18 cellular contexts compared by ENCODE assay signal in the genomic region with DNA sequence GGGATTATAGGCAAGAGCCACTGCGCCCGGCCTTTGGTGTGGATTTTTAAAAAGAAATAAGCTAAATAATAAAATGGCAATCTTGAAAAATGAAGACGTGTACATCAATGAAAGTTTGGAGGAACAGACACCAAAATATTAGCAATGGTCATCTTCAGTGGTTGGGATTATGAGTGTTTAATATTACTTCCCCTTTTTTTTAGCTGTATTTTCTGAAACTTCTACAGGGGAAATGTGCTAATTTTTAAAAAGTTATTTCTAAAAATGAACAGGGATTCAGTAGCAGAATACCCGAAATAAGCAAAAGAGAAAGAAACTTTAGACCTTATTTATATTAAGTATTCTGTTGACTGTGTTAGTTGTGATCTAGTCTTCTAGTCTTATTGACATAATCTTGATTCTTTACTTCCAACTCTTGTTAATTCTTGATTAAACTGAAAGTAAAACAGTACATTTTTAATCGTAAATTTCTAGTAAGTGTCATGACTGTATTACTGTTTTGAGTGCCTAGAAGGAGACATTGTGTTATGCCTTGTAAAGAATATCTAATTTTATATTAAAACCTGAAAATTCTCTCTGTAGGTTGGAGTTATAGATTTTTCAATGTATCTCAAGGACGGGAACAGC. TPM values are rescaled to one million over a fixed set of nuclear protein-coding genes. Genes with fewer than 3 reads are reported as not detected.
DNase-seq lines count a peak whose midpoint lies in the region; ATAC-seq, FAIRE-seq and TF ChIP-seq lines count a peak whose summit lies in the region.
"Had no signal": no experiment of that assay in that cellular context is flagged by ENCODE, and none has a peak within 500 bp of the region (broad histone marks: within the 10 kb centered on the region; RNA-seq: fewer than 3 reads in every experiment).

No MANE protein-coding gene starts in this region.

- H3K27ac ChIP-seq in GM12878 (ENCODE audit: control insufficient read depth, insufficient read depth) (peak overlapping the region; percentile 25), H9 (ENCODE audit: insufficient read length, low read depth, low read length) (no peak overlapping the region), GM23338 (ENCODE audit: low read depth) (no peak overlapping the region)
- H3K27ac ChIP-seq: RWPE1 had no signal

- POLR2A ChIA-PET in GM12878 (lab: Charles Lee) = no interaction called here

- CTCF ChIA-PET in GM12878 (lab: Yijun Ruan, JAX) = interaction anchor here (0.5 to 2.3 kb wide), 6 partner anchors 10 to 169 kb away, joined by 3 to 7 read pairs (median 4); no protein-coding TSS in a partner anchor

- H3K27ac Mint-ChIP-seq in H9 (no peak overlapping the region), GM23338 (no peak overlapping the region)
- H3K27ac Mint-ChIP-seq: memory B cell had no signal

- intact Hi-C loops in GM12878 (cut with micrococcal nuclease; ENCODE audit: unreplicated experiment) = no loop called here

- H4K8ac ChIP-seq in H9 (replicated peaks; ENCODE audit: insufficient read length, low read depth, low read length) = no peak overlapping the region

- no peak for TF ChIP-seq RAD21 in GM12878 (IDR thresholded peaks at IDR 0.05; ENCODE audit: insufficient read depth, low read depth, low read length)

- no peak for TF ChIP-seq EP300 in GM12878 (IDR thresholded peaks at IDR 0.05; ENCODE audit: borderline replicate concordance in 1 of 2, control insufficient read depth in 1 of 2, low read depth in 2 of 2, low read length in 2 of 2)

- H3T11ph ChIP-seq in H9 (ENCODE audit: low read length) = no peak overlapping the region

- RAD21 ChIA-PET in GM12878 (lab: Charles Lee; ENCODE audit: unreplicated experiment) = interaction anchor here (1.0 to 3.4 kb wide), 7 partner anchors 18 to 177 kb away, joined by 3 to 26 read pairs (median 3); no protein-coding TSS in a partner anchor

- no peak for FAIRE-seq in GM12878 (lab: Jason Lieb, UNC)

- WGBS in GM12878 (ENCODE audit: insufficient coverage, insufficient replicate concordance, low lambda C conversion rate, missing lambda C conversion rate) = 53% methylated on average over 6 of the region's 6 CpGs
- no CpG with 5 or more reads among the region's 6 CpGs for WGBS in H9 (ENCODE audit: extremely low coverage, insufficient read length, low lambda C conversion rate)

- H2BK12ac ChIP-seq in H9 (ENCODE audit: insufficient read length, low read depth, low read length) = no peak overlapping the region

- H3K9me2 ChIP-seq in GM23338 (ENCODE audit: insufficient read depth) = no peaks in the 10 kb centered on the region

- H2BK15ac ChIP-seq in H9 (ENCODE audit: low read depth, low read length) = no peak overlapping the region

- H2AK5ac ChIP-seq in H9 (ENCODE audit: insufficient read length, low read length) = no peak overlapping the region

- H3K4ac ChIP-seq in H9 (ENCODE audit: low read depth, low read length) = no peak overlapping the region

- H3K79me2 ChIP-seq in GM12878 (ENCODE audit: control insufficient read depth, insufficient read depth, low read length) (no peaks in the 10 kb centered on the region), H9 (ENCODE audit: insufficient read depth, low read length) (no peaks in the 10 kb centered on the region), GM23338 (replicated peaks; ENCODE audit: insufficient read depth) (no peaks in the 10 kb centered on the region)

- H2AFZ ChIP-seq in GM12878 (ENCODE audit: control insufficient read depth, low read depth, low read length) (peak overlapping the region; percentile 10), H9 (ENCODE audit: low read length) (no peak overlapping the region), GM23338 (no peak overlapping the region)

- H3K4me1 Mint-ChIP-seq in H9 (no peaks in the 10 kb centered on the region), GM23338 (no peaks in the 10 kb centered on the region)
- H3K4me1 Mint-ChIP-seq: memory B cell, neural crest cell had no signal

- no peaks in the 10 kb centered on the region for H3K36me3 ChIP-seq in GM12878 (ENCODE audit: control insufficient read depth in 2 of 2, insufficient read depth in 2 of 2, low read length in 1 of 2)
- H3K36me3 ChIP-seq in GM23338 (ENCODE audit: insufficient read depth) = no peaks in the 10 kb centered on the region; the same call in 1 of the 2 replicates

- no peak overlapping the region for H3K14ac ChIP-seq in H9 (ENCODE audit: insufficient read depth, low read length)

- H4K91ac ChIP-seq in H9 (ENCODE audit: insufficient read length, low read depth, low read length) = no peak overlapping the region

- SMC1A ChIA-PET in GM12878 (lab: Charles Lee; ENCODE audit: uncharacterized antibody, unreplicated experiment) = interaction anchor here (0.7 to 4.3 kb wide), 10 partner anchors 10 to 759 kb away, joined by 3 to 36 read pairs (median 3); no protein-coding TSS in a partner anchor

- H3K27me3 ChIP-seq in GM12878 (replicated peaks in 1 of 2; ENCODE audit: control insufficient read depth in 2 of 2, insufficient read depth in 2 of 2, low read length in 1 of 2) (no peaks in the 10 kb centered on the region), H9 (ENCODE audit: insufficient read depth, low read length) (no peaks in the 10 kb centered on the region), GM23338 (ENCODE audit: insufficient read depth) (no peaks in the 10 kb centered on the region)
- H3K27me3 ChIP-seq: adrenal gland had no signal

- BruUV-seq in GM12878 (replicated peaks; lab: Mats Ljungman, UMichigan) = no TSS peak

- ATAC-seq in GM18502 (IDR thresholded peaks at IDR 0.05; ENCODE audit: poor library complexity, unreplicated experiment) = peak; percentile 75
- peak; percentile 95 for ATAC-seq in GM21423 (IDR thresholded peaks at IDR 0.05; ENCODE audit: unreplicated experiment)
- ATAC-seq in HG03175 (IDR thresholded peaks at IDR 0.05; ENCODE audit: unreplicated experiment) = peak; percentile 74
- ATAC-seq in GM12878 = peak; percentile 78
- no peak for ATAC-seq in GM21825 (IDR thresholded peaks at IDR 0.05; ENCODE audit: unreplicated experiment)
- ATAC-seq in GM23338 = no peak

- H3K9me3 ChIP-seq in GM12878 (replicated peaks; ENCODE audit: control insufficient read depth, insufficient read depth, low read length) (no peaks in the 10 kb centered on the region), H9 (ENCODE audit: control insufficient read depth, low read depth, low read length) (no peaks in the 10 kb centered on the region)
- H3K9me3 ChIP-seq: adrenal gland had no signal

- H3K23ac ChIP-seq in H9 (ENCODE audit: insufficient read length, low read depth, low read length) = no peak overlapping the region

- no peak overlapping the region for H2BK120ac ChIP-seq in H9 (ENCODE audit: low read depth, low read length, poor library complexity, severe bottlenecking)

- H3K4me2 ChIP-seq in GM12878 (ENCODE audit: control insufficient read depth, insufficient read depth) (peak overlapping the region; percentile 68), H9 (ENCODE audit: insufficient read depth, insufficient read length, low read length) (no peak overlapping the region), GM23338 (no peak overlapping the region)

- no peaks in the 10 kb centered on the region for H3K23me2 ChIP-seq in H9 (ENCODE audit: insufficient read length, low read depth, low read length, poor library complexity, severe bottlenecking)

- TF ChIP-seq CTCF in GM12878 (IDR thresholded peaks at IDR 0.05 in 2 of 3, conservative IDR thresholded peaks at IDR 0.05 in 1 of 3; ENCODE audit: control insufficient read depth in 2 of 3, extremely low read depth in 1 of 3, insufficient read depth in 1 of 3, low read depth in 3 of 3, low read length in 3 of 3) (no peak), H9 (conservative IDR thresholded peaks at IDR 0.05) (no peak), GM23338 (conservative IDR thresholded peaks at IDR 0.05; ENCODE audit: low read depth in 2 of 2) (no peak)

- in situ Hi-C loops in GM12878 (cut with MboI) = no loop called here

- no peak overlapping the region for H4K5ac ChIP-seq in H9 (ENCODE audit: insufficient read length, low read depth, low read length)

- H3K36me3 Mint-ChIP-seq in H9 (ENCODE audit: insufficient read depth in 1 of 3, low read depth in 3 of 3) = peaks cover 2 to 19% (median 17%) of the 10 kb centered on the region in 3 experiments; a peak in 5 of 7 replicates
- H3K36me3 Mint-ChIP-seq in GM23338 (ENCODE audit: low read depth) = peaks cover 6% of the 10 kb centered on the region; the same call in 2 of the 3 replicates

- H3K18ac ChIP-seq in H9 (ENCODE audit: insufficient read length, low read depth, low read length) = no peak overlapping the region

- TF ChIP-seq POLR2A in GM12878 (IDR thresholded peaks at IDR 0.05; ENCODE audit: low read depth, low read length) = no peak

- no peak overlapping the region for H2BK5ac ChIP-seq in H9 (ENCODE audit: insufficient read length, low read length)

- H3K56ac ChIP-seq in H9 (ENCODE audit: insufficient read length, low read depth, low read length) = no peak overlapping the region

- 0 out of 2 replicates have a peak overlapping the region, but pooled peaks have one; percentile 13 for H3K4me3 ChIP-seq in GM12878
- no peak overlapping the region for H3K4me3 ChIP-seq in GM23338
- H3K4me3 ChIP-seq: adrenal gland had no signal

- no peaks in the 10 kb centered on the region for H3F3A ChIP-seq in GM23338 (replicated peaks; ENCODE audit: low read depth)

- H3K9ac ChIP-seq in GM12878 (ENCODE audit: control insufficient read depth, insufficient read depth, low read length) = no peak overlapping the region
- no peak overlapping the region for H3K9ac ChIP-seq in H9 (ENCODE audit: extremely low read depth, insufficient read length, low read length)

- no peaks in the 10 kb centered on the region for H4K20me1 ChIP-seq in GM12878 (ENCODE audit: control insufficient read depth, insufficient read depth)
- H4K20me1 ChIP-seq in H9 (ENCODE audit: control insufficient read depth, insufficient read depth, insufficient read length) = no peaks in the 10 kb centered on the region
- H4K20me1 ChIP-seq in GM23338 (replicated peaks; ENCODE audit: insufficient read depth) = no peaks in the 10 kb centered on the region; the same call in 1 of the 2 replicates

- H3K79me1 ChIP-seq in H9 (ENCODE audit: insufficient read depth, low read depth, low read length, poor library complexity, severe bottlenecking) = no peaks in the 10 kb centered on the region

- H3K4me1 ChIP-seq in GM12878 (ENCODE audit: control insufficient read depth, insufficient read depth, low read length) (peaks cover 9% of the 10 kb centered on the region), H9 (ENCODE audit: insufficient read depth, low read length) (no peaks in the 10 kb centered on the region), GM23338 (ENCODE audit: insufficient read depth) (no peaks in the 10 kb centered on the region)

- H3K4me3 Mint-ChIP-seq in H9 (no peak overlapping the region), GM23338 (no peak overlapping the region)
- H3K4me3 Mint-ChIP-seq: memory B cell, neural crest cell had no signal

- H2BK20ac ChIP-seq in H9 (ENCODE audit: low read depth, low read length, poor library complexity, severe bottlenecking) = no peak overlapping the region

- DNase-seq in GM12878 (ENCODE audit: low read depth, low spot score) = no peak
- no peak for DNase-seq in H9
- no peak for DNase-seq in GM23338 (ENCODE audit: low spot score)
- no peak for DNase-seq in NCI-H1417 (lab: John Stamatoyannopoulos, UW)
- DNase-seq: activated CD4-positive, alpha-beta T cell treated with anti-CD3 and anti-CD28 coated beads for 48 hours; activated T-cell treated with anti-CD3 and anti-CD28 coated beads, Interleukin-2, amount 50 U/mL, for 1 hour; adrenal gland; NCI-H2081; NCI-H526; stimulated activated CD4-positive, alpha-beta T cell treated with anti-CD3 and anti-CD28 coated beads, Interleukin-1b, Interleukin-23, amount 100 ng/mL, for 48 hours; T-helper 2 cell had no signal

- H3K27me3 Mint-ChIP-seq in H9 (ENCODE audit: low read depth) = no peaks in the 10 kb centered on the region
- no peaks in the 10 kb centered on the region for H3K27me3 Mint-ChIP-seq in GM23338 (ENCODE audit: insufficient read depth, low read depth, poor library complexity)
- H3K27me3 Mint-ChIP-seq: memory B cell had no signal

- H3K9me3 Mint-ChIP-seq in H9 (no peaks in the 10 kb centered on the region), GM23338 (no peaks in the 10 kb centered on the region)
- H3K9me3 Mint-ChIP-seq: memory B cell, neural crest cell had no signal

RNA-seq across cellular contexts. Expression of gene RUFY3, which starts 51.3 kb away (rescaled TPM):
- 41.0 and 44.3 TPM in 2 replicates for total RNA-seq in GM12878 (2013; cell fraction: nucleolus; rRNA removed)
- total RNA-seq in GM12878 (2014; rRNA removed) = 20.9 and 23.9 TPM in 2 replicates
- total RNA-seq in GM12878 (2014; rRNA removed; fragmentation: Illumina TruSeq; extraction: Trizol) = 26.9 and 27.7 TPM in 2 replicates
- total RNA-seq in GM12878 (2021) = 22.5 and 28.3 TPM in 2 replicates
- 9.8 TPM for polyA plus RNA-seq in GM12878 (2011; ENCODE audit: low read depth)
- 9.1 and 9.4 TPM in 2 replicates for polyA plus RNA-seq in GM12878 (2011; rRNA removed)
- polyA plus RNA-seq in GM12878 (2011; cell fraction: cytosol; rRNA removed) = 1.9 and 2.9 TPM in 2 replicates
- polyA plus RNA-seq in GM12878 (2011; cell fraction: nucleus; rRNA removed) = 9.2 and 9.6 TPM in 2 replicates
- 10.1 and 12.5 TPM in 2 replicates for polyA plus RNA-seq in GM12878 (2012)
- 21.4 and 35.8 TPM in 2 replicates for polyA plus RNA-seq in GM12878 (2014; fragmentation: Illumina TruSeq; extraction: Trizol)
- polyA plus RNA-seq in GM12878 (2014; fragmentation: Nextera tagmentation; extraction: Ambion mirVana) = 1 to 10 TPM; 6.5 to 7.3 TPM
- 14.8 and 15.1 TPM in 2 replicates for polyA plus RNA-seq in GM12878 (2014; rRNA removed)
- polyA plus RNA-seq in GM12878 (2016; fragmentation: Nextera tagmentation; extraction: Ambion mirVana) = 10 to 100 TPM in 1 of 2 experiments, 1 to 10 TPM in 1; 5.1 to 11.1 TPM
- polyA minus RNA-seq in GM12878 (2011; rRNA and poly(A)+ RNA removed) = 3.1 and 5.6 TPM in 2 replicates
- 1.7 and 2.3 TPM in 2 replicates for polyA minus RNA-seq in GM12878 (2011; cell fraction: cytosol; rRNA and poly(A)+ RNA removed)
- 4.6 and 7.8 TPM in 2 replicates for polyA minus RNA-seq in GM12878 (2011; cell fraction: nucleus; rRNA and poly(A)+ RNA removed)
- total RNA-seq in H9 (2021) = 41.7 and 48.0 TPM in 2 replicates
- 26.6 and 29.2 TPM in 2 replicates for total RNA-seq in GM23338 (2014; rRNA removed; shearing (Covaris generic))
- 13.7 and 18.3 TPM in 2 replicates for polyA plus RNA-seq in GM23338 (2016; fragmentation: Nextera tagmentation; extraction: Ambion mirVana)

Comparison
In these comparisons a context has a peak if more than half of its experiments do, and no peak if none do; other contexts are left out.
1. ATAC-seq: peak in GM18502 (single experiment), GM21423 (single experiment), HG03175 (single experiment) and GM12878 (single experiment); none in GM21825 (single experiment) and GM23338 (single experiment).